ENCODE assay signal across 13 cellular contexts in genomic region chr14:52678591-52678990, GRCh38. TPM values are rescaled to one million over a fixed set of nuclear protein-coding genes. Genes with fewer than 3 reads are reported as not detected.
DNase-seq lines count a peak whose midpoint lies in the region; ATAC-seq, FAIRE-seq and TF ChIP-seq lines count a peak whose summit lies in the region.
"Had no signal": no experiment of that assay in that cellular context is flagged by ENCODE, and none has a peak within 500 bp of the region (broad histone marks: within the 10 kb centered on the region; RNA-seq: fewer than 3 reads in every experiment).

No MANE protein-coding gene starts in this region.

- no peak overlapping the region for H3K27ac ChIP-seq in CD4-positive, alpha-beta memory T cell (ENCODE audit: low read depth, low read length)
- no peak overlapping the region for H3K27ac ChIP-seq in brain microvascular endothelial cell
- H3K27ac ChIP-seq: esophagus squamous epithelium had no signal

- no peak for TF ChIP-seq POLR2A in H54 (IDR thresholded peaks at IDR 0.05; ENCODE audit: low read depth, low read length)

- no peak overlapping the region for H3K4me3 Mint-ChIP-seq in CD4-positive, alpha-beta memory T cell
- no peak overlapping the region for H3K4me3 Mint-ChIP-seq in memory B cell
- H3K4me3 Mint-ChIP-seq: activated naive CD8-positive, alpha-beta T cell had no signal

- peak; percentile 38 for ATAC-seq in memory B cell (ENCODE audit: low read depth)

- intact Hi-C loops in CD4-positive, alpha-beta memory T cell (cut with micrococcal nuclease): loop anchor here (2.0 to 5.0 kb wide), 2 partner anchors 16 to 99 kb away; partner anchors contain the start of gene ERO1A

- DNase-seq in CD4-positive, alpha-beta memory T cell: peak in 4 of 5 donors; percentile 12 to 32 (median 23)
- DNase-seq in HT-29 (ENCODE audit: low spot score) (peak; percentile 61), brain microvascular endothelial cell (no peak), memory B cell (ENCODE audit: low spot score in 2 of 2) (no peak), amygdala (lab: John Stamatoyannopoulos, UW) (no peak), T-helper 9 cell (no peak), H54 (ENCODE audit: insufficient read length, low spot score) (no peak)
- DNase-seq in stimulated activated CD4-positive, alpha-beta T cell treated with anti-CD3 and anti-CD28 coated beads, Interleukin-15, amount 100 ng/mL, for 24 hours: no peak
- DNase-seq: esophagus squamous epithelium; NCI-H446 treated with DMSO at 0.1 percent for 48 hours; stimulated activated CD4-positive, alpha-beta T cell treated with anti-CD3 and anti-CD28 coated beads, Interleukin-4, amount 100 ng/mL, for 24 hours had no signal

- in situ Hi-C loops in brain microvascular endothelial cell (cut with HindIII; ENCODE audit: low pct_ligation_motif_present, low sequenced_read_pairs): no loop called here

- no peaks in the 10 kb centered on the region for H3K27me3 Mint-ChIP-seq in CD4-positive, alpha-beta memory T cell
- no peaks in the 10 kb centered on the region for H3K27me3 Mint-ChIP-seq in memory B cell
- H3K27me3 Mint-ChIP-seq: activated naive CD8-positive, alpha-beta T cell had no signal

- H3K4me3 ChIP-seq in CD4-positive, alpha-beta memory T cell (ENCODE audit: low read length in 2 of 2): no peak overlapping the region
- no peak overlapping the region for H3K4me3 ChIP-seq in brain microvascular endothelial cell (ENCODE audit: low read depth, low read length)
- H3K4me3 ChIP-seq: esophagus squamous epithelium had no signal

- POLR2A ChIA-PET in CD4-positive, alpha-beta memory T cell (lab: Charles Lee; ENCODE audit: partially characterized antibody): interaction anchor here (1.5 to 1.6 kb wide), 2 partner anchors 14 to 16 kb away, joined by 3 to 7 read pairs; partner anchors contain the start of gene ERO1A

- H3K9me3 ChIP-seq in CD4-positive, alpha-beta memory T cell (ENCODE audit: control insufficient read depth in 1 of 2, low read length in 2 of 2): no peaks in the 10 kb centered on the region
- H3K9me3 ChIP-seq: esophagus squamous epithelium had no signal

- H3K36me3 ChIP-seq in CD4-positive, alpha-beta memory T cell (ENCODE audit: insufficient read depth, low read length): peaks cover 27% of the 10 kb centered on the region
- no peaks in the 10 kb centered on the region for H3K36me3 ChIP-seq in brain microvascular endothelial cell (replicated peaks)

- peak; percentile 54 for TF ChIP-seq CTCF in brain microvascular endothelial cell (IDR thresholded peaks at IDR 0.05; ENCODE audit: low read depth, low read length, missing control alignments)

- peaks cover 23 to 40% of the 10 kb centered on the region in 2 donors for H3K36me3 Mint-ChIP-seq in CD4-positive, alpha-beta memory T cell
- H3K36me3 Mint-ChIP-seq in memory B cell: peaks cover 17% of the 10 kb centered on the region

- no peaks in the 10 kb centered on the region for H3K4me1 ChIP-seq in CD4-positive, alpha-beta memory T cell (ENCODE audit: insufficient read depth, low read length)
- H3K4me1 ChIP-seq: esophagus squamous epithelium had no signal

- no peaks in the 10 kb centered on the region for H3K27me3 ChIP-seq in CD4-positive, alpha-beta memory T cell (ENCODE audit: insufficient read depth, low read length)
- H3K27me3 ChIP-seq in brain microvascular endothelial cell (replicated peaks): no peaks in the 10 kb centered on the region
- H3K27me3 ChIP-seq: esophagus squamous epithelium had no signal

- CTCF ChIA-PET in CD4-positive, alpha-beta memory T cell (lab: Charles Lee; ENCODE audit: partially characterized antibody): interaction anchor here (0.8 to 1.7 kb wide), 3 partner anchors 17 to 102 kb away, joined by 3 read pairs; partner anchors contain the start of gene ERO1A

- H3K9me3 Mint-ChIP-seq in CD4-positive, alpha-beta memory T cell: no peaks in the 10 kb centered on the region
- no peaks in the 10 kb centered on the region for H3K9me3 Mint-ChIP-seq in memory B cell

- H3K27ac Mint-ChIP-seq in CD4-positive, alpha-beta memory T cell: no peak overlapping the region
- no peak overlapping the region for H3K27ac Mint-ChIP-seq in memory B cell

- peaks cover 2 to 19% (median 4%) of the 10 kb centered on the region in 4 donors for H3K4me1 Mint-ChIP-seq in CD4-positive, alpha-beta memory T cell
- H3K4me1 Mint-ChIP-seq in memory B cell: no peaks in the 10 kb centered on the region

- no peak for FAIRE-seq in H54 (lab: Jason Lieb, UNC)
- FAIRE-seq: TTC549 had no signal

RNA-seq across cellular contexts. Expression of gene ERO1A, which starts 16.8 kb away (rescaled TPM):
- total RNA-seq in CD4-positive, alpha-beta memory T cell: 10 to 100 TPM; 93.8 to 98.3 TPM
- 10 to 100 TPM; 65.5 to 75.2 TPM for polyA plus RNA-seq in CD4-positive, alpha-beta memory T cell
- 58.8 and 62.2 TPM in 2 replicates for total RNA-seq in HT-29 (2014; rRNA removed; shearing (Covaris generic))

RNA-seq across cellular contexts. Expression of gene PSMC6, which starts 28.4 kb away (rescaled TPM):
- total RNA-seq in CD4-positive, alpha-beta memory T cell: 10 to 100 TPM; 85.7 to 86.0 TPM
- 10 to 100 TPM; 47.5 to 68.7 TPM for polyA plus RNA-seq in CD4-positive, alpha-beta memory T cell
- total RNA-seq in HT-29 (2014; rRNA removed; shearing (Covaris generic)): 52.1 and 56.2 TPM in 2 replicates

RNA-seq across cellular contexts. Expression of gene STYX, which starts 51.4 kb away (rescaled TPM):
- total RNA-seq in CD4-positive, alpha-beta memory T cell: 10 to 100 TPM; 47.1 to 47.3 TPM
- 10 to 100 TPM; 25.0 to 50.0 TPM for polyA plus RNA-seq in CD4-positive, alpha-beta memory T cell
- 2.8 and 3.1 TPM in 2 replicates for total RNA-seq in HT-29 (2014; rRNA removed; shearing (Covaris generic))

Comparison
In these comparisons a context has a peak if more than half of its experiments do, and no peak if none do; other contexts are left out.
1. DNase-seq: peak in CD4-positive, alpha-beta memory T cell (4 of 5) and HT-29 (single experiment); none in brain microvascular endothelial cell (single experiment), memory B cell (0 of 2), amygdala (0 of 56), T-helper 9 cell (single experiment), stimulated activated CD4-positive, alpha-beta T cell treated with anti-CD3 and anti-CD28 coated beads, Interleukin-15, amount 100 ng/mL, for 24 hours (single experiment) and H54 (single experiment).
2. RNA of gene STYX, which starts 51.4 kb away (total RNA-seq): 47.1 to 47.3 TPM in CD4-positive, alpha-beta memory T cell; 2.8 to 3.1 TPM in HT-29; every median in the first group is over 10 times any median in the second.